In genomic region chr3:40588406-40588805, GRCh38 we compare ENCODE assay signal across 19 cellular contexts.
A peak's percentile ranks its signal among the peaks of the same experiment; 100 is the strongest.
DNase-seq lines count a peak whose midpoint lies in the region; ATAC-seq and TF ChIP-seq lines count a peak whose summit lies in the region.
"Had no signal": no experiment of that assay in that cellular context is flagged by ENCODE, and none has a peak within 500 bp of the region (broad histone marks: within the 10 kb centered on the region; RNA-seq: fewer than 3 reads in every experiment).

No MANE protein-coding gene starts in this region.

- H3K4me3 ChIP-seq in GM23338: no peak overlapping the region
- no peak overlapping the region for H3K4me3 ChIP-seq in RWPE2 (ENCODE audit: severe bottlenecking)
- H3K4me3 ChIP-seq: suprapubic skin had no signal

- H3K79me2 ChIP-seq in GM23338 (replicated peaks; ENCODE audit: insufficient read depth): no peaks in the 10 kb centered on the region

- H3K27me3 ChIP-seq in GM23338 (ENCODE audit: insufficient read depth) (0 out of 2 replicates have a peak, but pooled peaks cover 4% of the 10 kb centered on the region), RWPE2 (ENCODE audit: insufficient read depth, poor library complexity, severe bottlenecking) (no peaks in the 10 kb centered on the region)
- H3K27me3 ChIP-seq: suprapubic skin had no signal

- H3K4me1 ChIP-seq in GM23338 (ENCODE audit: insufficient read depth) (peaks cover 18% of the 10 kb centered on the region), RWPE2 (ENCODE audit: insufficient read depth, poor library complexity, severe bottlenecking) (no peaks in the 10 kb centered on the region)

- ATAC-seq in GM23338 (peak; percentile 83), RWPE2 (ENCODE audit: low read depth) (peak; percentile 53; the same call in 2 of the 3 replicates), HG03520 (IDR thresholded peaks at IDR 0.05; ENCODE audit: unreplicated experiment) (no peak), HG03439 (IDR thresholded peaks at IDR 0.05; ENCODE audit: unreplicated experiment) (no peak), HG03139 (IDR thresholded peaks at IDR 0.05; ENCODE audit: unreplicated experiment) (no peak)
- ATAC-seq: activated CD4-positive, alpha-beta T cell treated with anti-CD3 and anti-CD28 coated beads for 36 hours; activated naive CD8-positive, alpha-beta T cell treated with anti-CD3 and anti-CD28 coated beads, Interleukin-2, amount 50 U/mL, for 24 hours; T-cell had no signal

- no peaks in the 10 kb centered on the region for H3K9me3 Mint-ChIP-seq in GM23338
- H3K9me3 Mint-ChIP-seq: activated naive CD8-positive, alpha-beta T cell treated with anti-CD3 and anti-CD28 coated beads, Interleukin-2, amount 50 U/mL, for 24 hours; activated T-cell treated with anti-CD3 and anti-CD28 coated beads, Interleukin-2, amount 50 U/mL, for 24 hours; central memory CD8-positive, alpha-beta T cell; HFFc6; T-cell had no signal

- H2AFZ ChIP-seq in GM23338: no peak overlapping the region

- H3K36me3 Mint-ChIP-seq in GM23338 (ENCODE audit: low read depth): no peaks in the 10 kb centered on the region
- H3K36me3 Mint-ChIP-seq: T-cell had no signal

- H3K4me3 Mint-ChIP-seq in GM23338: no peak overlapping the region
- H3K4me3 Mint-ChIP-seq: activated CD4-positive, alpha-beta T cell treated with anti-CD3 and anti-CD28 coated beads for 36 hours; activated naive CD8-positive, alpha-beta T cell treated with anti-CD3 and anti-CD28 coated beads, Interleukin-2, amount 50 U/mL, for 24 hours; activated T-cell treated with anti-CD3 and anti-CD28 coated beads, Interleukin-2, amount 50 U/mL, for 24 hours; central memory CD8-positive, alpha-beta T cell; HFFc6; T-cell had no signal

- H3K27ac ChIP-seq in GM23338 (ENCODE audit: low read depth): no peak overlapping the region
- H3K27ac ChIP-seq in RWPE2 (ENCODE audit: poor library complexity, severe bottlenecking): no peak overlapping the region
- H3K27ac ChIP-seq: HL-60, suprapubic skin had no signal

- TF ChIP-seq CTCF in GM23338 (conservative IDR thresholded peaks at IDR 0.05; ENCODE audit: low read depth in 2 of 2) (peak; percentile 56 to 92), RWPE2 (IDR thresholded peaks at IDR 0.05; ENCODE audit: poor library complexity, severe bottlenecking) (peak; percentile 28)

- H3K27me3 Mint-ChIP-seq in GM23338 (ENCODE audit: insufficient read depth, low read depth, poor library complexity): peaks cover 8% of the 10 kb centered on the region

- no peaks in the 10 kb centered on the region for H3F3A ChIP-seq in GM23338 (replicated peaks; ENCODE audit: low read depth)

- DNase-seq in COLO668 (lab: John Stamatoyannopoulos, UW; ENCODE audit: unreplicated experiment): peak; percentile 2
- DNase-seq in GM23338 (ENCODE audit: low spot score): peak; percentile 62
- no peak for DNase-seq in RWPE2 (ENCODE audit: low spot score)
- DNase-seq in iPS-NIHi11 (ENCODE audit: low spot score): peak; percentile 41
- DNase-seq in COLO829 (ENCODE audit: low spot score): no peak
- DNase-seq: activated CD4-positive, alpha-beta T cell treated with anti-CD3 and anti-CD28 coated beads for 36 hours; activated naive CD8-positive, alpha-beta T cell treated with anti-CD3 and anti-CD28 coated beads, Interleukin-2, amount 50 U/mL, for 24 hours; activated T-cell treated with anti-CD3 and anti-CD28 coated beads, Interleukin-2, amount 50 U/mL, for 24 hours; DMS 273 treated with DMSO at 0.1 percent for 48 hours; glutamatergic neuron; HFFc6; NCI-H2081 treated with DMSO at 0.1 percent for 48 hours; T-cell had no signal

- H3K27ac Mint-ChIP-seq in GM23338: no peak overlapping the region
- H3K27ac Mint-ChIP-seq: activated CD4-positive, alpha-beta T cell treated with anti-CD3 and anti-CD28 coated beads for 36 hours; activated naive CD8-positive, alpha-beta T cell treated with anti-CD3 and anti-CD28 coated beads, Interleukin-2, amount 50 U/mL, for 24 hours; activated T-cell treated with anti-CD3 and anti-CD28 coated beads, Interleukin-2, amount 50 U/mL, for 24 hours; HFFc6; T-cell had no signal

- peaks cover 16% of the 10 kb centered on the region for H3K4me1 Mint-ChIP-seq in GM23338
- H3K4me1 Mint-ChIP-seq: activated naive CD8-positive, alpha-beta T cell treated with anti-CD3 and anti-CD28 coated beads, Interleukin-2, amount 50 U/mL, for 24 hours; central memory CD8-positive, alpha-beta T cell; T-cell had no signal

- no peaks in the 10 kb centered on the region for H3K9me2 ChIP-seq in GM23338 (ENCODE audit: insufficient read depth)

- H3K4me2 ChIP-seq in GM23338: no peak overlapping the region

- H3K9me3 ChIP-seq in RWPE2 (ENCODE audit: severe bottlenecking): no peaks in the 10 kb centered on the region
- H3K9me3 ChIP-seq: suprapubic skin had no signal

- H3K36me3 ChIP-seq in GM23338 (ENCODE audit: insufficient read depth) (no peaks in the 10 kb centered on the region), RWPE2 (ENCODE audit: low read depth) (no peaks in the 10 kb centered on the region)
- H3K36me3 ChIP-seq: suprapubic skin had no signal

- no peaks in the 10 kb centered on the region for H4K20me1 ChIP-seq in GM23338 (replicated peaks; ENCODE audit: insufficient read depth)

TF ChIP-seq in GM23338, 12 proteins besides CTCF, POLR2A, EP300 and RAD21 (continues in another document):
- TF ChIP-seq NANOG (IDR thresholded peaks at IDR 0.05; ENCODE audit: borderline replicate concordance) (no peak), POLR2AphosphoS5 (IDR thresholded peaks at IDR 0.05; ENCODE audit: low read depth) (no peak), STAT1 (IDR thresholded peaks at IDR 0.05; ENCODE audit: unreplicated experiment) (no peak), JUNB (IDR thresholded peaks at IDR 0.05; ENCODE audit: unreplicated experiment) (no peak), ZNF331 (CRISPR knock-in tag; IDR thresholded peaks at IDR 0.05; ENCODE audit: low read depth) (no peak), EZH2 (IDR thresholded peaks at IDR 0.05; ENCODE audit: low read depth, unreplicated experiment) (no peak), ETS1 (IDR thresholded peaks at IDR 0.05) (no peak), ZNF114 (CRISPR knock-in tag; IDR thresholded peaks at IDR 0.05) (no peak), EZH2phosphoT487 (IDR thresholded peaks at IDR 0.05; ENCODE audit: unreplicated experiment) (no peak), CREB1 (CRISPR knock-in tag; IDR thresholded peaks at IDR 0.05; ENCODE audit: low read depth) (no peak)
- TF ChIP-seq, protein P1, sequence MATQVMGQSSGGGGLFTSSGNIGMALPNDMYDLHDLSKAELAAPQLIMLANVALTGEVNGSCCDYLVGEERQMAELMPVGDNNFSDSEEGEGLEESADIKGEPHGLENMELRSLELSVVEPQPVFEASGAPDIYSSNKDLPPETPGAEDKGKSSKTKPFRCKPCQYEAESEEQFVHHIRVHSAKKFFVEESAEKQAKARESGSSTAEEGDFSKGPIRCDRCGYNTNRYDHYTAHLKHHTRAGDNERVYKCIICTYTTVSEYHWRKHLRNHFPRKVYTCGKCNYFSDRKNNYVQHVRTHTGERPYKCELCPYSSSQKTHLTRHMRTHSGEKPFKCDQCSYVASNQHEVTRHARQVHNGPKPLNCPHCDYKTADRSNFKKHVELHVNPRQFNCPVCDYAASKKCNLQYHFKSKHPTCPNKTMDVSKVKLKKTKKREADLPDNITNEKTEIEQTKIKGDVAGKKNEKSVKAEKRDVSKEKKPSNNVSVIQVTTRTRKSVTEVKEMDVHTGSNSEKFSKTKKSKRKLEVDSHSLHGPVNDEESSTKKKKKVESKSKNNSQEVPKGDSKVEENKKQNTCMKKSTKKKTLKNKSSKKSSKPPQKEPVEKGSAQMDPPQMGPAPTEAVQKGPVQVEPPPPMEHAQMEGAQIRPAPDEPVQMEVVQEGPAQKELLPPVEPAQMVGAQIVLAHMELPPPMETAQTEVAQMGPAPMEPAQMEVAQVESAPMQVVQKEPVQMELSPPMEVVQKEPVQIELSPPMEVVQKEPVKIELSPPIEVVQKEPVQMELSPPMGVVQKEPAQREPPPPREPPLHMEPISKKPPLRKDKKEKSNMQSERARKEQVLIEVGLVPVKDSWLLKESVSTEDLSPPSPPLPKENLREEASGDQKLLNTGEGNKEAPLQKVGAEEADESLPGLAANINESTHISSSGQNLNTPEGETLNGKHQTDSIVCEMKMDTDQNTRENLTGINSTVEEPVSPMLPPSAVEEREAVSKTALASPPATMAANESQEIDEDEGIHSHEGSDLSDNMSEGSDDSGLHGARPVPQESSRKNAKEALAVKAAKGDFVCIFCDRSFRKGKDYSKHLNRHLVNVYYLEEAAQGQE (IDR thresholded peaks at IDR 0.05; ENCODE audit: unreplicated experiment): no peak

Comparison
In these comparisons a context has a peak if more than half of its experiments do, and no peak if none do; other contexts are left out.
1. DNase-seq: peak in COLO668 (single experiment), GM23338 (single experiment) and iPS-NIHi11 (single experiment); none in RWPE2 (single experiment) and COLO829 (single experiment).
2. ATAC-seq: peak in GM23338 (single experiment) and RWPE2 (single experiment); none in HG03520 (single experiment), HG03439 (single experiment) and HG03139 (single experiment).